Comparison of ENCODE assay signal across 1 cellular context in genomic region chr3:4021162-4021561, GRCh38.
TF ChIP-seq lines count a peak whose summit lies in the region.

No MANE protein-coding gene starts in this region.

TF ChIP-seq in H1, 55 proteins besides CTCF, POLR2A, EP300 and RAD21 (continued from another document):
- TF ChIP-seq CHD7 (IDR thresholded peaks at IDR 0.05; ENCODE audit: insufficient replicate concordance, low read length) (no peak), NRF1 (IDR thresholded peaks at IDR 0.05; ENCODE audit: low read depth, low read length) (no peak), SIN3A (conservative IDR thresholded peaks at IDR 0.05 in 1 of 2, IDR thresholded peaks at IDR 0.05 in 1 of 2; ENCODE audit: low read depth in 1 of 2, low read length in 2 of 2) (no peak), SP2 (IDR thresholded peaks at IDR 0.05; ENCODE audit: low read length) (no peak), SRF (IDR thresholded peaks at IDR 0.05; ENCODE audit: low read depth, low read length) (no peak), SIX5 (IDR thresholded peaks at IDR 0.05; ENCODE audit: low read depth, low read length) (no peak), JUND (IDR thresholded peaks at IDR 0.05; ENCODE audit: low read length) (peak; percentile 89), CBX5 (IDR thresholded peaks at IDR 0.05; ENCODE audit: low read depth, low read length) (no peak), SUZ12 (IDR thresholded peaks at IDR 0.05; ENCODE audit: low read length) (no peak)
